30 cellular contexts compared by ENCODE assay signal in genomic region chr2:169871994-169872393, GRCh38.
"Had no signal": no experiment of that assay in that cellular context is flagged by ENCODE, and none has a peak within 500 bp of the region (broad histone marks: within the 10 kb centered on the region; RNA-seq: fewer than 3 reads in every experiment).

No MANE protein-coding gene starts in this region.

- H3K27me3 ChIP-seq: brain microvascular endothelial cell, colonic mucosa, gastrocnemius medialis, heart left ventricle had no signal

- H3K9me3 ChIP-seq: colonic mucosa, gastrocnemius medialis, heart left ventricle had no signal

- FAIRE-seq: astrocyte, bronchial epithelial cell, endothelial cell of umbilical vein had no signal

- H3K27ac ChIP-seq: brain microvascular endothelial cell, colonic mucosa, epithelial cell of prostate, gastrocnemius medialis, heart left ventricle had no signal

- H3K4me1 ChIP-seq: colonic mucosa had no signal

- DNase-seq: activated CD4-positive, alpha-beta memory T cell treated with anti-CD3 and anti-CD28 coated beads for 36 hours; activated CD4-positive, alpha-beta T cell treated with anti-CD3 and anti-CD28 coated beads for 36 hours; activated CD4-positive, alpha-beta T cell treated with anti-CD3 and anti-CD28 coated beads, Interleukin-2, amount 10 ng/mL, durations not matched to agents 24 days and 14 days; activated CD4-positive, CD25-positive, alpha-beta regulatory T cell; activated CD4-positive, CD25-positive, alpha-beta regulatory T cell treated with anti-CD3 and anti-CD28 coated beads, Interleukin-2, amount 50 U/mL, for 72 hours; activated CD8-positive, alpha-beta memory T cell treated with anti-CD3 and anti-CD28 coated beads, Interleukin-2, amount 10 ng/mL, durations not matched to agents 7 days and 5 days; activated CD8-positive, alpha-beta memory T cell treated with anti-CD3 and anti-CD28 coated beads, Interleukin-2, amount 50 U/mL, for 48 hours; activated CD8-positive, alpha-beta T cell treated with anti-CD3 and anti-CD28 coated beads, Interleukin-2, amount 10 ng/mL, durations not matched to agents 7 days and 5 days; activated gamma-delta T cell; activated naive CD4-positive, alpha-beta T cell; activated naive CD4-positive, alpha-beta T cell treated with anti-CD3 and anti-CD28 coated beads, Interleukin-2, amount 50 U/mL, for 16 hours; activated T-cell treated with anti-CD3 and anti-CD28 coated beads for 4 hours; activated T-cell treated with anti-CD3 and anti-CD28 coated beads, Interleukin-2, amount 50 U/mL, for 24 hours; activated T-cell treated with anti-CD3 and anti-CD28 coated beads, Interleukin-2, amount 50 U/mL, for 72 hours; amniotic stem cell; anterior cingulate cortex; brain microvascular endothelial cell; caudate nucleus; colonic mucosa; effector CD8-positive, alpha-beta T cell; foreskin fibroblast; gastrocnemius medialis; glutamatergic neuron; heart left ventricle; T-helper 2 cell had no signal

- H3K36me3 ChIP-seq: brain microvascular endothelial cell had no signal

- ATAC-seq: activated CD4-positive, alpha-beta T cell treated with anti-CD3 and anti-CD28 coated beads for 36 hours; activated CD8-positive, alpha-beta memory T cell treated with anti-CD3 and anti-CD28 coated beads, Interleukin-2, amount 10 ng/mL, durations not matched to agents 7 days and 5 days; activated CD8-positive, alpha-beta T cell treated with anti-CD3 and anti-CD28 coated beads, Interleukin-2, amount 10 ng/mL, durations not matched to agents 7 days and 5 days; activated T-cell treated with anti-CD3 and anti-CD28 coated beads, Interleukin-2, amount 50 U/mL, for 72 hours; esophagus mucosa; gastrocnemius medialis; heart left ventricle had no signal

- H3K4me3 ChIP-seq: colonic mucosa, gastrocnemius medialis, heart left ventricle had no signal
